ENCODE assay signal across 9 cellular contexts in the genomic region with DNA sequence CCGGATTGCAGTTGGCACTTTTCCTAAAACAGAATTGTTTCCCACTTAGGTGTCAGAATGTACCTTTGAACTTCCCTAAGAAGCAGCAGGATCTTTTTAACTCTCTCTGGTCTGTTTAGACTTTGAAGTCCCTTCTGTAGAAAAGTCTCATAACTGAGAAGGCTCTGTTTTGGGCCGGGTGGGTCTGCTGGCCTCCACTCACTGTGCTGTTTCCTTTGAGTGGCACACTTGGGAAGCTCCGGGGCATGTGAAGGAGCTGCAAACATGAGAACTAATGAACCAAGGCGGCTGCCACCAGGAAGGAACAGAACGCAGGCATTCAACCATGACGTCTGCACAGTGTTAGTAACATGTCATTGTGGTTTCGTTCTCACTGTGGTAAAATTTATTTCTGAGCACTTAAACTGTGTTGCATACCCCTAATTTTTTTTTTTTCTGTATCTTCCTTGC. TPM values are rescaled to one million over a fixed set of nuclear protein-coding genes. Genes with fewer than 3 reads are reported as not detected.
A peak's percentile ranks its signal among the peaks of the same experiment; 100 is the strongest.
DNase-seq lines count a peak whose midpoint lies in the region; ATAC-seq and TF ChIP-seq lines count a peak whose summit lies in the region.
"Had no signal": no experiment of that assay in that cellular context is flagged by ENCODE, and none has a peak within 500 bp of the region (broad histone marks: within the 10 kb centered on the region; RNA-seq: fewer than 3 reads in every experiment).

No MANE protein-coding gene starts in this region.

- peak overlapping the region; percentile 90 to 98 (median 97) for H3K27ac Mint-ChIP-seq in IgD-negative memory B cell

- TF ChIP-seq CTCF in epithelial cell of esophagus (IDR thresholded peaks at IDR 0.05; ENCODE audit: insufficient read depth, low read depth, low read length, missing control alignments) = no peak
- TF ChIP-seq CTCF in dorsolateral prefrontal cortex (IDR thresholded peaks at IDR 0.05 in 54 of 56, conservative IDR thresholded peaks at IDR 0.05 in 2 of 56; ENCODE audit: low read depth in 1 of 56, partially characterized antibody in 56 of 56) = no peak

- H3K36me3 Mint-ChIP-seq in IgD-negative memory B cell = peaks cover 6% of the 10 kb centered on the region

- intact Hi-C loops in dorsolateral prefrontal cortex (cut with DNase I) = no loop called here

- H3K4me1 Mint-ChIP-seq in IgD-negative memory B cell = peaks cover 52 to 63% (median 62%) of the 10 kb centered on the region in 3 donors

- peak; percentile 56 for ATAC-seq in GM18517 (IDR thresholded peaks at IDR 0.05; ENCODE audit: unreplicated experiment)
- no peak for ATAC-seq in HG03196 (IDR thresholded peaks at IDR 0.05; ENCODE audit: unreplicated experiment)

- H3K4me3 Mint-ChIP-seq in IgD-negative memory B cell = peak overlapping the region; percentile 72 to 98 (median 82)

- peak; percentile 65 to 66 for DNase-seq in activated CD4-positive, alpha-beta T cell treated with anti-CD3 and anti-CD28 coated beads for 4 hours
- DNase-seq in epithelial cell of esophagus (ENCODE audit: low read depth) = peak; percentile 11
- peak; percentile 66 for DNase-seq in stimulated activated CD8-positive, alpha-beta memory T cell treated with anti-CD3 and anti-CD28 coated beads, Interleukin-12 subunit alpha, Interleukin-12 subunit beta, amount 100 ng/mL, for 1 hour (ENCODE audit: low read depth)
- no peak for DNase-seq in AG08395 (ENCODE audit: low spot score)
- DNase-seq in dorsolateral prefrontal cortex = no peak

- H3K4me3 ChIP-seq in epithelial cell of esophagus (ENCODE audit: low read length) (no peak overlapping the region), dorsolateral prefrontal cortex (no peak overlapping the region)

- H3K27me3 Mint-ChIP-seq in IgD-negative memory B cell = peaks cover 3% of the 10 kb centered on the region

- peaks cover 0 to 7% (median 0%) of the 10 kb centered on the region in 45 donors for H3K27me3 ChIP-seq in dorsolateral prefrontal cortex

- no peaks in the 10 kb centered on the region for H3K9me3 Mint-ChIP-seq in IgD-negative memory B cell

- no peak overlapping the region for H3K27ac ChIP-seq in dorsolateral prefrontal cortex

RNA-seq across cellular contexts. Expression of gene NCMAP, which starts 19.5 kb away (rescaled TPM):
- polyA plus RNA-seq in IgD-negative memory B cell = not detected
- 1 to 10 TPM in 2 of 120 experiments, under 1 TPM in 97, not detected in 21; 0.10 to 1.2 (median 0.31) TPM for total RNA-seq in dorsolateral prefrontal cortex
- total RNA-seq: LHCN-M2 had no signal

RNA-seq across cellular contexts. Expression of gene RCAN3, which starts 33.8 kb away (rescaled TPM):
- 36.1 TPM for polyA plus RNA-seq in IgD-negative memory B cell
- total RNA-seq in dorsolateral prefrontal cortex = 10 to 100 TPM in 4 of 120 experiments, 1 to 10 TPM in 116; 2.3 to 12.6 (median 5.5) TPM

Comparison
In these comparisons a context has a peak if more than half of its experiments do, and no peak if none do; other contexts are left out.
1. DNase-seq: peak in activated CD4-positive, alpha-beta T cell treated with anti-CD3 and anti-CD28 coated beads for 4 hours (2 of 2), epithelial cell of esophagus (single experiment) and stimulated activated CD8-positive, alpha-beta memory T cell treated with anti-CD3 and anti-CD28 coated beads, Interleukin-12 subunit alpha, Interleukin-12 subunit beta, amount 100 ng/mL, for 1 hour (single experiment); none in AG08395 (single experiment) and dorsolateral prefrontal cortex (0 of 10).